ENCODE assay signal across 24 cellular contexts in the genomic region with DNA sequence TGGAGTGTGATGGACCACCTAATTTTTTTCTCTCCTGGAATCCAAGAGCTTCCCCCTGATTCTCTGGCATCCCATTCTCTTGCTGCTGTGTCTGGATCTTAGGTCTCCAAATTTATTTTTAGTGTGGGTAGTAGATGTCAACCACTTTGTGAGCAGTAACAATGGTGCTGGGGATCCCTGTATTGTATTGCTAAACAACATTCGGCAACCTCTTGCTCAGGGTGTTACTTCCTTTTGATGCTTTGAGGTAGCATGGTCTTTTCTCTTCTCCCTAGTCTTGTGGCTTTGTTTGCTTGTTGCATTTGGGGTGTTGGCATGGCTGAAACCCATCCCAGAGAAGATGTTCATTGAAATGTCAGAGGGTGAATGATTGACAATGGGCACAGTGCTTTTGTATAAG.
"Had no signal": no experiment of that assay in that cellular context is flagged by ENCODE, and none has a peak within 500 bp of the region (broad histone marks: within the 10 kb centered on the region; RNA-seq: fewer than 3 reads in every experiment).

No MANE protein-coding gene starts in this region.

- H3K9me3 Mint-ChIP-seq: mesothelial cell of epicardium had no signal

- H3K9me3 ChIP-seq: esophagus squamous epithelium, gastrocnemius medialis, heart right ventricle, left lung, lower lobe of right lung, mucosa of descending colon had no signal

- H3K4me1 Mint-ChIP-seq: mesothelial cell of epicardium had no signal

- H3K4me3 ChIP-seq: coronary artery, dorsolateral prefrontal cortex, esophagus squamous epithelium, gastrocnemius medialis, heart right ventricle, left lung, lower lobe of right lung, mucosa of descending colon had no signal

- H3K4me3 Mint-ChIP-seq: mesothelial cell of epicardium, naive B cell had no signal

- H3K36me3 Mint-ChIP-seq: mesothelial cell of epicardium, naive B cell had no signal

- DNase-seq: dermis blood vessel endothelial cell; dorsolateral prefrontal cortex; effector CD4-positive, alpha-beta T cell; effector memory CD4-positive, alpha-beta T cell; erythroblast; esophagus squamous epithelium; foreskin fibroblast; foreskin melanocyte; gastrocnemius medialis; glutamatergic neuron; head of caudate nucleus; heart right ventricle; hippocampal formation; left cardiac atrium; left lung; left ventricle myocardium superior; lower lobe of right lung; mesenchymal stem cell; mucosa of descending colon; naive B cell had no signal

- H3K36me3 ChIP-seq: esophagus squamous epithelium, gastrocnemius medialis, heart right ventricle, left lung, lower lobe of right lung had no signal

- H3K27ac ChIP-seq: coronary artery, dorsolateral prefrontal cortex, epithelial cell of prostate, esophagus squamous epithelium, gastrocnemius medialis, heart right ventricle, left lung, lower lobe of right lung had no signal

- H3K4me1 ChIP-seq: esophagus squamous epithelium, gastrocnemius medialis, heart right ventricle, left lung, lower lobe of right lung had no signal

- H3K27ac Mint-ChIP-seq: mesothelial cell of epicardium, naive B cell had no signal

- H3K27me3 ChIP-seq: esophagus squamous epithelium, gastrocnemius medialis, heart right ventricle, left lung had no signal

- ATAC-seq: esophagus mucosa, gastrocnemius medialis, heart right ventricle, left cardiac atrium, left lung, left ventricle myocardium superior, lower lobe of right lung, mucosa of descending colon had no signal
